In genomic region chr14:42192659-42193425, GRCh38 we compare ENCODE assay signal across 10 cellular contexts.
A peak's percentile ranks its signal among the peaks of the same experiment; 100 is the strongest.
DNase-seq lines count a peak whose midpoint lies in the region; ATAC-seq, FAIRE-seq and TF ChIP-seq lines count a peak whose summit lies in the region.
"Had no signal": no experiment of that assay in that cellular context is flagged by ENCODE, and none has a peak within 500 bp of the region (broad histone marks: within the 10 kb centered on the region; RNA-seq: fewer than 3 reads in every experiment).

No MANE protein-coding gene starts in this region.

- H3K14ac ChIP-seq in H1 (ENCODE audit: insufficient read length) = no peak overlapping the region

- TF ChIP-seq CTCF in H1 (IDR thresholded peaks at IDR 0.05; ENCODE audit: control extremely low read depth in 1 of 3, insufficient read depth in 1 of 3, low read depth in 1 of 3, low read length in 3 of 3) (no peak), osteoblast (IDR thresholded peaks at IDR 0.05; ENCODE audit: extremely low read depth, low read depth, low read length) (no peak)

- H3K79me1 ChIP-seq in H1 (ENCODE audit: low read depth, low read length) = no peaks in the 10 kb centered on the region

- H3K79me2 ChIP-seq in H1 (ENCODE audit: control insufficient read depth in 1 of 2, insufficient read depth in 2 of 2, low read length in 2 of 2) (no peaks in the 10 kb centered on the region), osteoblast (ENCODE audit: insufficient read depth, low read length) (no peaks in the 10 kb centered on the region)

- CTCF ChIA-PET in H1 (lab: Charles Lee; ENCODE audit: partially characterized antibody) = no interaction called here
- CTCF ChIA-PET in CD8-positive, alpha-beta memory T cell (lab: Charles Lee) = no interaction called here

- H2BK5ac ChIP-seq in H1 (ENCODE audit: low read depth, low read length) = no peak overlapping the region

- H3K4ac ChIP-seq in H1 (replicated peaks; ENCODE audit: insufficient read length, low read depth, low read length) = no peak overlapping the region

- H3K27me3 ChIP-seq in H1 (replicated peaks in 1 of 4; ENCODE audit: control insufficient read depth in 3 of 4, extremely low read depth in 1 of 4, insufficient read depth in 3 of 4, low read length in 3 of 4) (no peaks in the 10 kb centered on the region), osteoblast (ENCODE audit: insufficient read depth, low read length) (no peaks in the 10 kb centered on the region)
- H3K27me3 ChIP-seq in CD8-positive, alpha-beta memory T cell (ENCODE audit: insufficient read depth, low read length, poor library complexity, severe bottlenecking) = no peaks in the 10 kb centered on the region

- TF ChIP-seq POLR2A in H1 (IDR thresholded peaks at IDR 0.05; ENCODE audit: control extremely low read depth in 1 of 2, low read depth in 2 of 2, low read length in 2 of 2) = no peak

- TF ChIP-seq EP300 in H1 (IDR thresholded peaks at IDR 0.05; ENCODE audit: borderline replicate concordance in 1 of 2, low read depth in 2 of 2, low read length in 2 of 2) = no peak

- H4K8ac ChIP-seq in H1 (ENCODE audit: extremely low read depth, insufficient read depth, low read length) = no peak overlapping the region

- H3K23ac ChIP-seq in H1 (ENCODE audit: insufficient read length) = no peak overlapping the region

- intact Hi-C loops in sciatic nerve (cut with DNase I) = no loop called here

- H4K91ac ChIP-seq in H1 (replicated peaks; ENCODE audit: insufficient read length, low read length) = no peak overlapping the region

- no peak overlapping the region for H3K56ac ChIP-seq in H1 (replicated peaks; ENCODE audit: insufficient read length, low read depth, low read length)

- POLR2A ChIA-PET in H1 (lab: Charles Lee; ENCODE audit: partially characterized antibody) = no interaction called here
- POLR2A ChIA-PET in CD8-positive, alpha-beta memory T cell (lab: Charles Lee) = no interaction called here

- FAIRE-seq in H1 (lab: Jason Lieb, UNC) = no peak

- H3K27me3 Mint-ChIP-seq in CD8-positive, alpha-beta memory T cell = no peaks in the 10 kb centered on the region
- H3K27me3 Mint-ChIP-seq: naive B cell had no signal

- H3K4me1 Mint-ChIP-seq in CD8-positive, alpha-beta memory T cell = no peaks in the 10 kb centered on the region
- H3K4me1 Mint-ChIP-seq: naive B cell had no signal

- no peak overlapping the region for H2BK12ac ChIP-seq in H1 (ENCODE audit: low read depth, low read length)

- H3K9me3 ChIP-seq in H1 (ENCODE audit: insufficient read depth in 2 of 2, low read depth in 1 of 2, low read length in 1 of 2) (no peaks in the 10 kb centered on the region), osteoblast (ENCODE audit: low read depth, low read length) (no peaks in the 10 kb centered on the region)
- no peaks in the 10 kb centered on the region for H3K9me3 ChIP-seq in CD8-positive, alpha-beta memory T cell (ENCODE audit: low read length)

- H3K4me3 Mint-ChIP-seq in CD8-positive, alpha-beta memory T cell = no peak overlapping the region
- H3K4me3 Mint-ChIP-seq: naive B cell had no signal

- H3K9ac ChIP-seq in H1 (replicated peaks in 1 of 4; ENCODE audit: extremely low read depth in 1 of 4, low read depth in 3 of 4, low read length in 3 of 4) = no peak overlapping the region

- no peak overlapping the region for H2BK120ac ChIP-seq in H1 (replicated peaks; ENCODE audit: low read depth, low read length)

- no peak for ATAC-seq in sciatic nerve

- H4K20me1 ChIP-seq in H1 (replicated peaks in 1 of 2; ENCODE audit: control insufficient read depth in 1 of 2, insufficient read depth in 2 of 2, low read length in 2 of 2) (no peaks in the 10 kb centered on the region), osteoblast (ENCODE audit: insufficient read depth, low read length) (no peaks in the 10 kb centered on the region)

- TF ChIP-seq RAD21 in H1 (IDR thresholded peaks at IDR 0.05 in 1 of 2, conservative IDR thresholded peaks at IDR 0.05 in 1 of 2; ENCODE audit: low read depth in 2 of 2, low read length in 2 of 2) = no peak

- peaks cover 0 to 12% (median 6%) of the 10 kb centered on the region in 5 donors for H3K9me3 Mint-ChIP-seq in CD8-positive, alpha-beta memory T cell

- H2BK20ac ChIP-seq in H1 (ENCODE audit: low read length) = no peak overlapping the region

- H3K4me2 ChIP-seq in H1 (ENCODE audit: insufficient read depth in 1 of 2, low read depth in 2 of 2, low read length in 2 of 2) (no peak overlapping the region), osteoblast (ENCODE audit: insufficient read depth, low read length) (peak overlapping the region; percentile 82)

- H3K27ac Mint-ChIP-seq in CD8-positive, alpha-beta memory T cell = no peak overlapping the region
- H3K27ac Mint-ChIP-seq: naive B cell had no signal

- no peaks in the 10 kb centered on the region for H3K36me3 Mint-ChIP-seq in CD8-positive, alpha-beta memory T cell
- H3K36me3 Mint-ChIP-seq: naive B cell had no signal

- peak; percentile 94 for DNase-seq in GM04504 (ENCODE audit: low read depth)
- peak; percentile 32 for DNase-seq in NCI-H748 (lab: John Stamatoyannopoulos, UW; ENCODE audit: unreplicated experiment)
- no peak for DNase-seq in H1 (ENCODE audit: low read depth in 1 of 2, low spot score in 2 of 2)
- DNase-seq in osteoblast (ENCODE audit: insufficient read length, low spot score, missing footprints) = no peak
- DNase-seq in NK-92 (lab: John Stamatoyannopoulos, UW; ENCODE audit: unreplicated experiment) = no peak
- DNase-seq in CD8-positive, alpha-beta memory T cell = no peak
- no peak for DNase-seq in NCI-H82 treated with DMSO at 0.1 percent for 48 hours (lab: John Stamatoyannopoulos, UW; ENCODE audit: unreplicated experiment)
- DNase-seq in sciatic nerve (ENCODE audit: low spot score) = no peak
- DNase-seq: naive B cell, NCI-H1930 had no signal

- H3K4me3 ChIP-seq in H1 (ENCODE audit: extremely low read depth in 1 of 4, insufficient read depth in 2 of 4, low read depth in 3 of 4, low read length in 4 of 4) (no peak overlapping the region), osteoblast (ENCODE audit: insufficient read depth, low read length) (peak overlapping the region; percentile 53)
- no peak overlapping the region for H3K4me3 ChIP-seq in CD8-positive, alpha-beta memory T cell (ENCODE audit: low read length)

- H3K18ac ChIP-seq in H1 (ENCODE audit: extremely low read depth, low read length) = no peak overlapping the region

- no peak overlapping the region for H2AK5ac ChIP-seq in H1 (ENCODE audit: low read depth, low read length)

- 77% methylated on average over 4 of the region's 4 CpGs; no CpG with 5 or more reads in 1 of the 2 experiments for WGBS in H1 (ENCODE audit: extremely low coverage in 1 of 2, insufficient coverage in 1 of 2, insufficient read length in 1 of 2, insufficient replicate concordance in 2 of 2, low coverage in 1 of 2, low lambda C conversion rate in 2 of 2, missing lambda C conversion rate in 1 of 2), 2 experiments

- no peak overlapping the region for H4K5ac ChIP-seq in H1 (ENCODE audit: insufficient read length, low read depth, low read length)

- H3K27ac ChIP-seq in H1 (ENCODE audit: low read depth, low read length) (no peak overlapping the region), osteoblast (ENCODE audit: low read depth, low read length) (peak overlapping the region; percentile 91)
- no peak overlapping the region for H3K27ac ChIP-seq in CD8-positive, alpha-beta memory T cell (ENCODE audit: low read depth, low read length)

- no peaks in the 10 kb centered on the region for H3K36me3 ChIP-seq in H1 (ENCODE audit: control insufficient read depth in 2 of 4, insufficient read depth in 4 of 4, low read length in 3 of 4)
- no peaks in the 10 kb centered on the region for H3K36me3 ChIP-seq in osteoblast (ENCODE audit: insufficient read depth, low read length)
- H3K36me3 ChIP-seq in CD8-positive, alpha-beta memory T cell (ENCODE audit: insufficient read depth, low read length) = no peaks in the 10 kb centered on the region

- H2AFZ ChIP-seq in H1 (ENCODE audit: low read length) (0 out of 2 replicates have a peak overlapping the region, but pooled peaks have one; percentile 76), osteoblast (ENCODE audit: low read length) (peak overlapping the region; percentile 46)

- H3K23me2 ChIP-seq in H1 (ENCODE audit: low read depth, low read length) = no peaks in the 10 kb centered on the region

- H3K4me1 ChIP-seq in H1 (replicated peaks in 1 of 4; ENCODE audit: control insufficient read depth in 3 of 4, insufficient read depth in 4 of 4, low read length in 3 of 4) = no peaks in the 10 kb centered on the region
- peaks cover 24% of the 10 kb centered on the region for H3K4me1 ChIP-seq in osteoblast (ENCODE audit: insufficient read depth, low read length)
- no peaks in the 10 kb centered on the region for H3K4me1 ChIP-seq in CD8-positive, alpha-beta memory T cell (ENCODE audit: insufficient read depth, low read length)

- H2BK15ac ChIP-seq in H1 (ENCODE audit: low read length) = no peak overlapping the region

TF ChIP-seq in H1, 55 proteins besides CTCF, POLR2A, EP300 and RAD21 (continues in another document):
- TF ChIP-seq JUN (IDR thresholded peaks at IDR 0.05; ENCODE audit: low read depth, low read length) (no peak), RNF2 (IDR thresholded peaks at IDR 0.05; ENCODE audit: borderline replicate concordance, low read depth, low read length, missing control alignments, poor library complexity, severe bottlenecking) (no peak), SIN3A (conservative IDR thresholded peaks at IDR 0.05 in 1 of 2, IDR thresholded peaks at IDR 0.05 in 1 of 2; ENCODE audit: low read depth in 1 of 2, low read length in 2 of 2) (no peak), ATF2 (IDR thresholded peaks at IDR 0.05; ENCODE audit: low read length) (no peak), USF2 (IDR thresholded peaks at IDR 0.05; ENCODE audit: low read length) (no peak)

Comparison
In these comparisons a context has a peak if more than half of its experiments do, and no peak if none do; other contexts are left out.
1. DNase-seq: peak in GM04504 (single experiment) and NCI-H748 (single experiment); none in H1 (0 of 2), osteoblast (single experiment), NK-92 (single experiment), CD8-positive, alpha-beta memory T cell (0 of 5), NCI-H82 treated with DMSO at 0.1 percent for 48 hours (single experiment) and sciatic nerve (single experiment).